Comparison of ENCODE assay signal across 8 cellular contexts in genomic region chr22:19292262-19293230, GRCh38. TPM values are rescaled to one million over a fixed set of nuclear protein-coding genes. Genes with fewer than 3 reads are reported as not detected.
DNase-seq lines count a peak whose midpoint lies in the region; ATAC-seq and TF ChIP-seq lines count a peak whose summit lies in the region.

No MANE protein-coding gene starts in this region.

- ATAC-seq in HG03175 (IDR thresholded peaks at IDR 0.05; ENCODE audit: unreplicated experiment) (peak; percentile 18), T-helper 17 cell (peak; percentile 36)

- H3K27ac ChIP-seq in osteoblast (ENCODE audit: low read depth, low read length) = peak overlapping the region; percentile 31

- H3K4me2 ChIP-seq in osteoblast (ENCODE audit: insufficient read depth, low read length) = peak overlapping the region; percentile 99

- peaks cover 27% of the 10 kb centered on the region for H3K27me3 Mint-ChIP-seq in T-helper 17 cell

- no peaks in the 10 kb centered on the region for H3K9me3 ChIP-seq in T-helper 17 cell (ENCODE audit: control insufficient read depth, low read length, poor library complexity, severe bottlenecking)
- H3K9me3 ChIP-seq in osteoblast (ENCODE audit: low read depth, low read length) = no peaks in the 10 kb centered on the region

- peaks cover 8% of the 10 kb centered on the region for H3K79me2 ChIP-seq in osteoblast (ENCODE audit: insufficient read depth, low read length)

- no peak overlapping the region for H3K27ac Mint-ChIP-seq in T-helper 17 cell

- H3K4me3 Mint-ChIP-seq in T-helper 17 cell = peak overlapping the region; percentile 92

- peak; percentile 20 for DNase-seq in GM03348 (ENCODE audit: low spot score)
- no peak for DNase-seq in T-helper 17 cell
- DNase-seq in fibroblast of pulmonary artery (ENCODE audit: low read depth) = peak; percentile 20
- DNase-seq in osteoblast (ENCODE audit: insufficient read length, low spot score, missing footprints) = no peak
- no peak for DNase-seq in pons (ENCODE audit: low spot score)
- no peak for DNase-seq in OCI-M1 (lab: John Stamatoyannopoulos, UW)
- DNase-seq in GM13977 (ENCODE audit: low spot score) = no peak

- H3K4me1 Mint-ChIP-seq in T-helper 17 cell = peaks cover 14% of the 10 kb centered on the region

- in situ Hi-C loops in GM13977 (cut with MboI; ENCODE audit: low pct_unique_long_range_greater_than_20kb, low sequenced_read_pairs, unreplicated experiment) = no loop called here

- TF ChIP-seq CTCF in fibroblast of pulmonary artery (IDR thresholded peaks at IDR 0.05; ENCODE audit: low read length, missing control alignments) (no peak), osteoblast (IDR thresholded peaks at IDR 0.05; ENCODE audit: extremely low read depth, low read depth, low read length) (no peak), GM13977 (IDR thresholded peaks at IDR 0.05; ENCODE audit: extremely low read depth, insufficient read depth, missing control alignments) (no peak)

- H3K4me3 ChIP-seq in fibroblast of pulmonary artery (replicated peaks; ENCODE audit: low read depth, low read length) (peak overlapping the region; percentile 77), osteoblast (ENCODE audit: insufficient read depth, low read length) (peak overlapping the region; percentile 77)

- H3K36me3 ChIP-seq in osteoblast (ENCODE audit: insufficient read depth, low read length) = no peaks in the 10 kb centered on the region

- peaks cover 6% of the 10 kb centered on the region for H4K20me1 ChIP-seq in osteoblast (ENCODE audit: insufficient read depth, low read length)

- peaks cover 44% of the 10 kb centered on the region for H3K4me1 ChIP-seq in osteoblast (ENCODE audit: insufficient read depth, low read length)

- H2AFZ ChIP-seq in osteoblast (ENCODE audit: low read length) = peak overlapping the region; percentile 98

- H3K36me3 Mint-ChIP-seq in T-helper 17 cell (ENCODE audit: low read depth) = peaks cover 4% of the 10 kb centered on the region

- no peaks in the 10 kb centered on the region for H3K27me3 ChIP-seq in osteoblast (ENCODE audit: insufficient read depth, low read length)

RNA-seq across cellular contexts. Expression of gene CLTCL1, which starts 1.0 kb away (rescaled TPM):
- total RNA-seq in T-helper 17 cell = 1 to 10 TPM in 1 of 2 donors, under 1 TPM in 1; 0.16 to 1.0 TPM
- 28.6 and 29.7 TPM in 2 replicates for total RNA-seq in osteoblast

Comparison
In these comparisons a context has a peak if more than half of its experiments do, and no peak if none do; other contexts are left out.
1. DNase-seq: peak in GM03348 (single experiment) and fibroblast of pulmonary artery (single experiment); none in T-helper 17 cell (0 of 3), osteoblast (single experiment), pons (single experiment), OCI-M1 (single experiment) and GM13977 (single experiment).
2. RNA of gene CLTCL1, which starts 1.0 kb away (total RNA-seq): 28.6 to 29.7 TPM in osteoblast; 0.16 to 1.0 TPM in T-helper 17 cell; every median in the first group is over 10 times any median in the second.